Comparison of ENCODE assay signal across 8 cellular contexts in genomic region chr2:210475726-210476125, GRCh38. TPM values are rescaled to one million over a fixed set of nuclear protein-coding genes. Genes with fewer than 3 reads are reported as not detected.
DNase-seq lines count a peak whose midpoint lies in the region; ATAC-seq, FAIRE-seq and TF ChIP-seq lines count a peak whose summit lies in the region.

No MANE protein-coding gene starts in this region.

- H3K4me1 Mint-ChIP-seq in CD4-positive, alpha-beta T cell (ENCODE audit: low read depth), result peaks cover 70% of the 10 kb centered on the region
- H3K4me1 Mint-ChIP-seq in nephron progenitor cell, result peaks cover 30% of the 10 kb centered on the region

- H3K27ac ChIP-seq in CD4-positive, alpha-beta T cell (ENCODE audit: low read depth, low read length), result no peak overlapping the region

- H3K27me3 Mint-ChIP-seq in CD4-positive, alpha-beta T cell, result no peaks in the 10 kb centered on the region
- peaks cover 4% of the 10 kb centered on the region for H3K27me3 Mint-ChIP-seq in nephron progenitor cell (ENCODE audit: low read depth, poor library complexity)

- peaks cover 44% of the 10 kb centered on the region for H3K36me3 Mint-ChIP-seq in CD4-positive, alpha-beta T cell (ENCODE audit: low read depth)
- H3K36me3 Mint-ChIP-seq in nephron progenitor cell (ENCODE audit: low read depth), result peaks cover 31% of the 10 kb centered on the region

- POLR2A ChIA-PET in CD4-positive, alpha-beta T cell (lab: Charles Lee), result no interaction called here

- H3K27ac Mint-ChIP-seq in CD4-positive, alpha-beta T cell, result peak overlapping the region; percentile 97
- no peak overlapping the region for H3K27ac Mint-ChIP-seq in nephron progenitor cell

- intact Hi-C loops in CD4-positive, alpha-beta T cell (cut with DNase I, micrococcal nuclease), result loop anchor here (2.0 to 10.0 kb wide), 3 partner anchors 301 to 475 kb away; partner anchors contain the start of gene KANSL1L (in 1 of the 2)

- CTCF ChIA-PET in CD4-positive, alpha-beta T cell (lab: Charles Lee), result no interaction called here

- peak overlapping the region; percentile 88 for H3K4me3 Mint-ChIP-seq in CD4-positive, alpha-beta T cell
- H3K4me3 Mint-ChIP-seq in nephron progenitor cell, result peak overlapping the region; percentile 93

- FAIRE-seq in colon (lab: Jason Lieb, UNC), result peak; percentile 21

- DNase-seq in CD4-positive, alpha-beta T cell, result no peak
- DNase-seq in NAMALWA (ENCODE audit: low spot score) (peak; percentile 31), nephron progenitor cell (no peak), NCI-H187 (lab: John Stamatoyannopoulos, UW) (no peak), SW 1271 (lab: John Stamatoyannopoulos, UW) (no peak), iPS-NIHi11 (ENCODE audit: low spot score) (no peak)

- H3K9me3 Mint-ChIP-seq in CD4-positive, alpha-beta T cell, result no peaks in the 10 kb centered on the region
- no peaks in the 10 kb centered on the region for H3K9me3 Mint-ChIP-seq in nephron progenitor cell

- no peak for ATAC-seq in CD4-positive, alpha-beta T cell (ENCODE audit: poor library complexity)
- no peak for ATAC-seq in HG02623 (IDR thresholded peaks at IDR 0.05; ENCODE audit: unreplicated experiment)

- no peak for TF ChIP-seq CTCF in CD4-positive, alpha-beta T cell (IDR thresholded peaks at IDR 0.05)
- TF ChIP-seq CTCF in nephron progenitor cell (IDR thresholded peaks at IDR 0.05), result no peak

- H3K27me3 ChIP-seq in CD4-positive, alpha-beta T cell (ENCODE audit: control insufficient read depth, insufficient read depth, low read length), result no peaks in the 10 kb centered on the region

- H3K9me3 ChIP-seq in CD4-positive, alpha-beta T cell (ENCODE audit: control insufficient read depth, low read length), result no peaks in the 10 kb centered on the region

RNA-seq across cellular contexts. Expression of gene LANCL1, which starts 0.8 kb away (rescaled TPM):
- total RNA-seq in CD4-positive, alpha-beta T cell, result 10 to 100 TPM; 22.4 to 23.3 TPM
